In genomic region chr11:117390743-117391142, GRCh38 we compare ENCODE assay signal across 17 cellular contexts.
DNase-seq lines count a peak whose midpoint lies in the region; ATAC-seq and TF ChIP-seq lines count a peak whose summit lies in the region.
"Had no signal": no experiment of that assay in that cellular context is flagged by ENCODE, and none has a peak within 500 bp of the region (broad histone marks: within the 10 kb centered on the region; RNA-seq: fewer than 3 reads in every experiment).

No MANE protein-coding gene starts in this region.

- no peak for ATAC-seq in CD4-positive, CD25-positive, alpha-beta regulatory T cell (ENCODE audit: low read depth in 2 of 2)
- no peak for ATAC-seq in sciatic nerve
- no peak for ATAC-seq in stimulated activated memory B cell treated with anti-CD40 and anti-IgM and Interleukin-4, amounts not matched to agents 10 μg/mL and 1 μg/mL and 100 μg/mL, for 72 hours
- ATAC-seq in HG03460 (IDR thresholded peaks at IDR 0.05; ENCODE audit: unreplicated experiment), result no peak
- ATAC-seq: A549; CD8-positive, alpha-beta T cell; HCT116 had no signal

- no peak overlapping the region for H3K27ac ChIP-seq in CD4-positive, CD25-positive, alpha-beta regulatory T cell (ENCODE audit: insufficient read depth, low read length, poor library complexity, severe bottlenecking)
- H3K27ac ChIP-seq in H9 (ENCODE audit: insufficient read length, low read depth, low read length), result no peak overlapping the region
- H3K27ac ChIP-seq in osteoblast (ENCODE audit: low read depth, low read length), result no peak overlapping the region
- H3K27ac ChIP-seq: A549, C4-2B had no signal

- H2BK15ac ChIP-seq in H9 (ENCODE audit: low read depth, low read length), result no peak overlapping the region

- no peak overlapping the region for H3K4me3 Mint-ChIP-seq in CD4-positive, CD25-positive, alpha-beta regulatory T cell
- no peak overlapping the region for H3K4me3 Mint-ChIP-seq in H9
- no peak overlapping the region for H3K4me3 Mint-ChIP-seq in stimulated activated memory B cell treated with anti-CD40 and anti-IgM and Interleukin-4, amounts not matched to agents 10 μg/mL and 1 μg/mL and 100 μg/mL, for 72 hours
- H3K4me3 Mint-ChIP-seq: CD8-positive, alpha-beta T cell; IgD-negative memory B cell had no signal

- no peak overlapping the region for H2BK20ac ChIP-seq in H9 (ENCODE audit: low read depth, low read length, poor library complexity, severe bottlenecking)

- H3K9ac ChIP-seq in H9 (ENCODE audit: extremely low read depth, insufficient read length, low read length), result no peak overlapping the region

- no peaks in the 10 kb centered on the region for H3K9me3 ChIP-seq in CD4-positive, CD25-positive, alpha-beta regulatory T cell (ENCODE audit: control insufficient read depth in 2 of 2, low read length in 2 of 2)
- H3K9me3 ChIP-seq in H9 (ENCODE audit: control insufficient read depth, low read depth, low read length) (no peaks in the 10 kb centered on the region), osteoblast (ENCODE audit: low read depth, low read length) (no peaks in the 10 kb centered on the region)
- H3K9me3 ChIP-seq: A549, BE2C, Caco-2 had no signal

- H4K20me1 ChIP-seq in H9 (ENCODE audit: control insufficient read depth, insufficient read depth, insufficient read length), result no peaks in the 10 kb centered on the region
- H4K20me1 ChIP-seq in osteoblast (ENCODE audit: insufficient read depth, low read length), result peaks cover 4% of the 10 kb centered on the region

- H3K36me3 Mint-ChIP-seq in CD4-positive, CD25-positive, alpha-beta regulatory T cell, result peaks cover 70% of the 10 kb centered on the region
- H3K36me3 Mint-ChIP-seq in H9 (ENCODE audit: insufficient read depth in 1 of 3, low read depth in 3 of 3), result peaks cover 15 to 52% (median 45%) of the 10 kb centered on the region in 3 experiments
- peaks cover 82% of the 10 kb centered on the region for H3K36me3 Mint-ChIP-seq in stimulated activated memory B cell treated with anti-CD40 and anti-IgM and Interleukin-4, amounts not matched to agents 10 μg/mL and 1 μg/mL and 100 μg/mL, for 72 hours

- H3K79me1 ChIP-seq in H9 (ENCODE audit: insufficient read depth, low read depth, low read length, poor library complexity, severe bottlenecking), result no peaks in the 10 kb centered on the region

- no peak overlapping the region for H2AFZ ChIP-seq in H9 (ENCODE audit: low read length)
- H2AFZ ChIP-seq in osteoblast (ENCODE audit: low read length), result no peak overlapping the region

- H2BK5ac ChIP-seq in H9 (ENCODE audit: insufficient read length, low read length), result no peak overlapping the region

- H3K36me3 ChIP-seq in CD4-positive, CD25-positive, alpha-beta regulatory T cell (ENCODE audit: control insufficient read depth, insufficient read depth, low read length), result peaks cover 77% of the 10 kb centered on the region
- H3K36me3 ChIP-seq in osteoblast (ENCODE audit: insufficient read depth, low read length), result peaks cover 65% of the 10 kb centered on the region

- no peaks in the 10 kb centered on the region for H3K4me1 ChIP-seq in CD4-positive, CD25-positive, alpha-beta regulatory T cell (ENCODE audit: control insufficient read depth, insufficient read depth, low read length, poor library complexity, severe bottlenecking)
- H3K4me1 ChIP-seq in H9 (ENCODE audit: insufficient read depth, low read length) (no peaks in the 10 kb centered on the region), osteoblast (ENCODE audit: insufficient read depth, low read length) (peaks cover 18% of the 10 kb centered on the region)
- H3K4me1 ChIP-seq: A549, BE2C, Caco-2 had no signal

- no peak for DNase-seq in CD4-positive, CD25-positive, alpha-beta regulatory T cell
- no peak for DNase-seq in H9
- peak; percentile 45 for DNase-seq in islet precursor cell
- peak; percentile 36 for DNase-seq in sciatic nerve (ENCODE audit: low spot score)
- no peak for DNase-seq in NCI-H748 treated with DMSO at 0.1 percent for 48 hours (lab: John Stamatoyannopoulos, UW)
- no peak for DNase-seq in osteoblast (ENCODE audit: insufficient read length, low spot score, missing footprints)
- DNase-seq: BE2C; CD8-positive, alpha-beta T cell; DND-41; GDM1 had no signal

- no peaks in the 10 kb centered on the region for H3K23me2 ChIP-seq in H9 (ENCODE audit: insufficient read length, low read depth, low read length, poor library complexity, severe bottlenecking)

- H3T11ph ChIP-seq in H9 (ENCODE audit: low read length), result no peak overlapping the region

- H3K4me1 Mint-ChIP-seq in CD4-positive, CD25-positive, alpha-beta regulatory T cell, result peaks cover 0 to 2% (median 0%) of the 10 kb centered on the region in 4 donors
- no peaks in the 10 kb centered on the region for H3K4me1 Mint-ChIP-seq in H9
- no peaks in the 10 kb centered on the region for H3K4me1 Mint-ChIP-seq in stimulated activated memory B cell treated with anti-CD40 and anti-IgM and Interleukin-4, amounts not matched to agents 10 μg/mL and 1 μg/mL and 100 μg/mL, for 72 hours
- H3K4me1 Mint-ChIP-seq: IgD-negative memory B cell had no signal

- H3K79me2 ChIP-seq in H9 (ENCODE audit: insufficient read depth, low read length) (no peaks in the 10 kb centered on the region), osteoblast (ENCODE audit: insufficient read depth, low read length) (no peaks in the 10 kb centered on the region)

- no peak overlapping the region for H4K91ac ChIP-seq in H9 (ENCODE audit: insufficient read length, low read depth, low read length)

- H3K4me2 ChIP-seq in H9 (ENCODE audit: insufficient read depth, insufficient read length, low read length) (no peak overlapping the region), osteoblast (ENCODE audit: insufficient read depth, low read length) (no peak overlapping the region)
- H3K4me2 ChIP-seq: A549 had no signal

- H3K9me3 Mint-ChIP-seq in CD4-positive, CD25-positive, alpha-beta regulatory T cell, result peaks cover 0 to 2% (median 0%) of the 10 kb centered on the region in 7 donors
- H3K9me3 Mint-ChIP-seq in H9, result no peaks in the 10 kb centered on the region
- no peaks in the 10 kb centered on the region for H3K9me3 Mint-ChIP-seq in stimulated activated memory B cell treated with anti-CD40 and anti-IgM and Interleukin-4, amounts not matched to agents 10 μg/mL and 1 μg/mL and 100 μg/mL, for 72 hours
- H3K9me3 Mint-ChIP-seq: CD8-positive, alpha-beta T cell; IgD-negative memory B cell had no signal

- intact Hi-C loops in sciatic nerve (cut with DNase I), result no loop called here

- no peak overlapping the region for H3K18ac ChIP-seq in H9 (ENCODE audit: insufficient read length, low read depth, low read length)

- H2BK120ac ChIP-seq in H9 (ENCODE audit: low read depth, low read length, poor library complexity, severe bottlenecking), result no peak overlapping the region

- no peak for TF ChIP-seq CTCF in H9 (conservative IDR thresholded peaks at IDR 0.05)
- TF ChIP-seq CTCF in osteoblast (IDR thresholded peaks at IDR 0.05; ENCODE audit: extremely low read depth, low read depth, low read length), result no peak

- H3K14ac ChIP-seq in H9 (ENCODE audit: insufficient read depth, low read length), result no peak overlapping the region

- H3K56ac ChIP-seq in H9 (ENCODE audit: insufficient read length, low read depth, low read length), result no peak overlapping the region

- no peaks in the 10 kb centered on the region for H3K27me3 ChIP-seq in CD4-positive, CD25-positive, alpha-beta regulatory T cell (ENCODE audit: control insufficient read depth, insufficient read depth, low read length)
- no peaks in the 10 kb centered on the region for H3K27me3 ChIP-seq in H9 (ENCODE audit: insufficient read depth, low read length)
- no peaks in the 10 kb centered on the region for H3K27me3 ChIP-seq in osteoblast (ENCODE audit: insufficient read depth, low read length)
- H3K27me3 ChIP-seq: BE2C had no signal

- H4K5ac ChIP-seq in H9 (ENCODE audit: insufficient read length, low read depth, low read length), result no peak overlapping the region

- H3K4me3 ChIP-seq in CD4-positive, CD25-positive, alpha-beta regulatory T cell (ENCODE audit: low read depth, low read length), result no peak overlapping the region
- no peak overlapping the region for H3K4me3 ChIP-seq in osteoblast (ENCODE audit: insufficient read depth, low read length)
- H3K4me3 ChIP-seq: A549 had no signal

- no peak overlapping the region for H3K4ac ChIP-seq in H9 (ENCODE audit: low read depth, low read length)

- no CpG with 5 or more reads among the region's 8 CpGs for WGBS in H9 (ENCODE audit: extremely low coverage, insufficient read length, low lambda C conversion rate)

- no peaks in the 10 kb centered on the region for H3K27me3 Mint-ChIP-seq in CD4-positive, CD25-positive, alpha-beta regulatory T cell
- no peaks in the 10 kb centered on the region for H3K27me3 Mint-ChIP-seq in H9 (ENCODE audit: low read depth)
- H3K27me3 Mint-ChIP-seq in stimulated activated memory B cell treated with anti-CD40 and anti-IgM and Interleukin-4, amounts not matched to agents 10 μg/mL and 1 μg/mL and 100 μg/mL, for 72 hours, result no peaks in the 10 kb centered on the region
- H3K27me3 Mint-ChIP-seq: IgD-negative memory B cell had no signal

- no peak overlapping the region for H2BK12ac ChIP-seq in H9 (ENCODE audit: insufficient read length, low read depth, low read length)

- no peak overlapping the region for H3K23ac ChIP-seq in H9 (ENCODE audit: insufficient read length, low read depth, low read length)

- no peak overlapping the region for H2AK5ac ChIP-seq in H9 (ENCODE audit: insufficient read length, low read length)

- peak overlapping the region in 2 of 3 donors; percentile 39 to 86 for H3K27ac Mint-ChIP-seq in CD4-positive, CD25-positive, alpha-beta regulatory T cell
- peak overlapping the region in 2 of 3 experiments; percentile 60 to 80; a peak in 2 of 7 replicates for H3K27ac Mint-ChIP-seq in H9
- no peak overlapping the region for H3K27ac Mint-ChIP-seq in stimulated activated memory B cell treated with anti-CD40 and anti-IgM and Interleukin-4, amounts not matched to agents 10 μg/mL and 1 μg/mL and 100 μg/mL, for 72 hours
- H3K27ac Mint-ChIP-seq: CD8-positive, alpha-beta T cell; IgD-negative memory B cell had no signal

- H4K8ac ChIP-seq in H9 (replicated peaks; ENCODE audit: insufficient read length, low read depth, low read length), result no peak overlapping the region

Comparison
In these comparisons a context has a peak if more than half of its experiments do, and no peak if none do; other contexts are left out.
1. DNase-seq: peak in islet precursor cell (single experiment) and sciatic nerve (single experiment); none in CD4-positive, CD25-positive, alpha-beta regulatory T cell (0 of 3), H9 (single experiment), NCI-H748 treated with DMSO at 0.1 percent for 48 hours (single experiment) and osteoblast (single experiment).